8 cellular contexts compared by ENCODE assay signal in genomic region chr10:99983280-99983988, GRCh38. TPM values are rescaled to one million over a fixed set of nuclear protein-coding genes. Genes with fewer than 3 reads are reported as not detected.
DNase-seq lines count a peak whose midpoint lies in the region; ATAC-seq, FAIRE-seq and TF ChIP-seq lines count a peak whose summit lies in the region.

No MANE protein-coding gene starts in this region.

- CTCF ChIA-PET in activated B cell treated with CpG ODN at 0.5 μM for 24 hours (lab: Charles Lee): interaction anchor here (0.9 kb wide), 2 partner anchors 24 to 26 kb away, joined by 3 to 5 read pairs; partner anchors contain the start of gene DNMBP

- H3K4me1 Mint-ChIP-seq in activated B cell treated with CpG ODN at 0.5 μM for 24 hours: peaks cover 65% of the 10 kb centered on the region

- no peaks in the 10 kb centered on the region for H3K9me3 Mint-ChIP-seq in activated B cell treated with CpG ODN at 0.5 μM for 24 hours

- H3K36me3 ChIP-seq in GM06990 (ENCODE audit: control insufficient read depth, insufficient read depth, low read length): peaks cover 2% of the 10 kb centered on the region; the same call in 1 of the 2 replicates
- no peaks in the 10 kb centered on the region for H3K36me3 ChIP-seq in right atrium auricular region

- DNase-seq in GM06990 (ENCODE audit: extremely low read depth, insufficient read length) (peak; percentile 42), activated B cell treated with CpG ODN at 0.5 μM for 24 hours (no peak), right atrium auricular region (ENCODE audit: low spot score) (no peak), NCI-H1048 (lab: John Stamatoyannopoulos, UW) (no peak), HTR-8/SVneo (ENCODE audit: insufficient read length, low spot score) (no peak)
- DNase-seq in NK-92 treated with Interleukin-12 subunit alpha and Interleukin-12 subunit beta, amount 100 ng/mL, for 24 hours (lab: John Stamatoyannopoulos, UW): no peak

- peaks cover 0 to 41% of the 10 kb centered on the region in 2 donors for H3K4me1 ChIP-seq in right atrium auricular region

- no peaks in the 10 kb centered on the region for H3K9me3 ChIP-seq in right atrium auricular region

- FAIRE-seq in HTR-8/SVneo (lab: Jason Lieb, UNC): no peak

- intact Hi-C loops in activated B cell treated with CpG ODN at 0.5 μM for 24 hours (cut with micrococcal nuclease): no loop called here

- H3K27me3 ChIP-seq in GM06990 (replicated peaks; ENCODE audit: control insufficient read depth, insufficient read depth, low read length) (no peaks in the 10 kb centered on the region), right atrium auricular region (no peaks in the 10 kb centered on the region)

- ATAC-seq in activated B cell treated with CpG ODN at 0.5 μM for 24 hours (ENCODE audit: low read depth) (peak; percentile 54), GM18519 (IDR thresholded peaks at IDR 0.05; ENCODE audit: low FRiP score, unreplicated experiment) (no peak)

- H3K4me3 ChIP-seq in GM06990 (replicated peaks; ENCODE audit: low read depth, low read length) (peak overlapping the region; percentile 10; the same call in 1 of the 2 replicates), right atrium auricular region (peak overlapping the region in 1 of 2 donors; percentile 13), skin epidermis (no peak overlapping the region)

- POLR2A ChIA-PET in activated B cell treated with CpG ODN at 0.5 μM for 24 hours (lab: Charles Lee): interaction anchor here (1.2 to 2.0 kb wide), 2 partner anchors 11 to 26 kb away, joined by 5 to 10 read pairs; no protein-coding TSS in a partner anchor

- no peaks in the 10 kb centered on the region for H3K27me3 Mint-ChIP-seq in activated B cell treated with CpG ODN at 0.5 μM for 24 hours

- H3K36me3 Mint-ChIP-seq in activated B cell treated with CpG ODN at 0.5 μM for 24 hours (ENCODE audit: low read depth): no peaks in the 10 kb centered on the region

- H3K27ac Mint-ChIP-seq in activated B cell treated with CpG ODN at 0.5 μM for 24 hours: peak overlapping the region; percentile 77

- TF ChIP-seq CTCF in GM06990 (IDR thresholded peaks at IDR 0.05; ENCODE audit: insufficient read depth, low read length, poor library complexity, severe bottlenecking) (no peak), activated B cell treated with CpG ODN at 0.5 μM for 24 hours (IDR thresholded peaks at IDR 0.05) (no peak), right atrium auricular region (IDR thresholded peaks at IDR 0.05) (no peak)

- peak overlapping the region; percentile 62 to 73 for H3K27ac ChIP-seq in right atrium auricular region
- peak overlapping the region in 18 of 21 experiments; percentile 5 to 85 (median 68) for H3K27ac ChIP-seq in skin epidermis

- H3K4me3 Mint-ChIP-seq in activated B cell treated with CpG ODN at 0.5 μM for 24 hours: peak overlapping the region; percentile 45

RNA-seq across cellular contexts. Expression of gene DNMBP, which starts 26.3 kb away (rescaled TPM):
- total RNA-seq in activated B cell treated with CpG ODN at 0.5 μM for 24 hours (12.5 and 13.1 TPM in 2 replicates), right atrium auricular region (1 to 10 TPM; 5.8 to 8.2 TPM)
